In the genomic region with DNA sequence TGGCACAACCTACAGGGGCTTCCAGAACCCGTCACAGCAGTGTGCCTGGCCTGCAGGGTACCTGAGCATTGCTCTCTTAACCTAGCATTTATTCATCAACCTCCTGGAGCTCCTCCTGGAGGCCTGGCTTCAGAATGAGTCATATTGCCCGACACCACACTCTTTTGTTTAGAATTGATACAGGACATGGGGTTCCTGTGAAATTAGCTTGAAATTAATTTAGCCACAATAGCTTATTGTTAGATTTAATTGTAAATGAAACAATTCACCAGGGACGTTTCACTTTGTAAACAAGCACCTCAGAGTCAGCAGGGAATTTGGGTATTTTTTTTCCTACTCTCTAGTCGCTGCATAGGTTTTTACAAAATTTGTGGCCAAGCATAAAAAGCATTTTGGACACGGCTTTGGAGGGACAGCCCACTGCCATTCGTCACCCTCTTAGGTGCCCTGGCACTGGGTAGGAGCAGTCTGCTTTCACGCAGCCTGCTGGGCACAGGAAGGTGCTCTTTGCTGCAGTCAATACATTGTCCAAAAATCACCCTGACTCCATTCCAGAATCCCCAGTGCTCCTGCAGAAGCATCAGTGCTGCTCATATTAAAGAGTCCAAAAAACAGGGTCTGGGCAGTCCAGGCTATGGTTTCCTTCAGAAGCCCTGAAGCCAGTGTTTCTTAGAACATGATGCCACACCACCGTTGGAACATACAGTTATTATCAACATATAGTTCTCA, we compare ENCODE assay signal across 8 cellular contexts.
DNase-seq lines count a peak whose midpoint lies in the region; ATAC-seq and TF ChIP-seq lines count a peak whose summit lies in the region.

No MANE protein-coding gene starts in this region.

- H3K36me3 ChIP-seq in right atrium auricular region: no peaks in the 10 kb centered on the region
- H3K36me3 ChIP-seq in psoas muscle (ENCODE audit: insufficient read depth in 1 of 2, low read depth in 1 of 2): no peaks in the 10 kb centered on the region
- H3K36me3 ChIP-seq in transverse colon: no peaks in the 10 kb centered on the region

- DNase-seq in right atrium auricular region (ENCODE audit: low spot score) (peak; percentile 50), left ventricle myocardium superior (no peak), SW480 (ENCODE audit: low spot score) (peak; percentile 37), psoas muscle (no peak), amygdala (lab: John Stamatoyannopoulos, UW) (no peak), NCI-H526 treated with DMSO at 0.1 percent for 48 hours (lab: John Stamatoyannopoulos, UW) (no peak), transverse colon (no peak)

- H3K27ac ChIP-seq in right atrium auricular region (peak overlapping the region in 1 of 2 donors; percentile 32), psoas muscle (peak overlapping the region; percentile 19), transverse colon (no peak overlapping the region)

- no peaks in the 10 kb centered on the region for H3K9me3 ChIP-seq in right atrium auricular region
- no peaks in the 10 kb centered on the region for H3K9me3 ChIP-seq in psoas muscle
- no peaks in the 10 kb centered on the region for H3K9me3 ChIP-seq in transverse colon

- no peak for TF ChIP-seq CTCF in right atrium auricular region (IDR thresholded peaks at IDR 0.05)
- TF ChIP-seq CTCF in psoas muscle (IDR thresholded peaks at IDR 0.05): no peak
- TF ChIP-seq CTCF in transverse colon (IDR thresholded peaks at IDR 0.05): no peak

- H3K4me3 ChIP-seq in right atrium auricular region: no peak overlapping the region
- H3K4me3 ChIP-seq in psoas muscle: no peak overlapping the region
- H3K4me3 ChIP-seq in transverse colon: no peak overlapping the region

- in situ Hi-C loops in transverse colon (cut with MboI; ENCODE audit: low pct_ligation_motif_present in 1 of 4, low pct_unique_long_range_greater_than_20kb in 1 of 4, low sequenced_read_pairs in 3 of 4): no loop called here

- H3K27me3 ChIP-seq in right atrium auricular region: no peaks in the 10 kb centered on the region
- H3K27me3 ChIP-seq in psoas muscle (ENCODE audit: insufficient read depth in 3 of 3, low read length in 2 of 3): no peaks in the 10 kb centered on the region
- no peaks in the 10 kb centered on the region for H3K27me3 ChIP-seq in transverse colon

- intact Hi-C loops in left ventricle myocardium superior (cut with micrococcal nuclease): no loop called here
- intact Hi-C loops in psoas muscle (cut with DNase I): loop anchor here in 1 of 2 donors (5.0 kb wide), 1 partner anchor 33 kb away; no protein-coding TSS in a partner anchor
- intact Hi-C loops in transverse colon (cut with DNase I; ENCODE audit: low total_unique reads): no loop called here

- 63 to 71% (median 67%) methylated on average over 8 of the region's 8 CpGs for WGBS in psoas muscle, 3 donors
- WGBS in transverse colon (ENCODE audit: low coverage in 1 of 2), 2 donors: 63 to 70% methylated on average over 7 to 8 of the region's 8 CpGs

- ATAC-seq in left ventricle myocardium superior (no peak), HG02763 (IDR thresholded peaks at IDR 0.05; ENCODE audit: unreplicated experiment) (peak; percentile 31), psoas muscle (no peak)

- no peak for TF ChIP-seq POLR2A in transverse colon (IDR thresholded peaks at IDR 0.05)

- TF ChIP-seq EP300 in transverse colon (IDR thresholded peaks at IDR 0.05; ENCODE audit: low read depth): no peak

- H3K4me1 ChIP-seq in right atrium auricular region (peaks cover 0 to 49% of the 10 kb centered on the region in 2 donors), psoas muscle (peaks cover 47% of the 10 kb centered on the region), transverse colon (peaks cover 0 to 17% (median 5%) of the 10 kb centered on the region in 4 donors)

Comparison
In these comparisons a context has a peak if more than half of its experiments do, and no peak if none do; other contexts are left out.
1. DNase-seq: peak in right atrium auricular region (single experiment) and SW480 (single experiment); none in left ventricle myocardium superior (single experiment), psoas muscle (0 of 2), amygdala (0 of 56), NCI-H526 treated with DMSO at 0.1 percent for 48 hours (single experiment) and transverse colon (single experiment).